ENCODE assay signal across 19 cellular contexts in the genomic region with DNA sequence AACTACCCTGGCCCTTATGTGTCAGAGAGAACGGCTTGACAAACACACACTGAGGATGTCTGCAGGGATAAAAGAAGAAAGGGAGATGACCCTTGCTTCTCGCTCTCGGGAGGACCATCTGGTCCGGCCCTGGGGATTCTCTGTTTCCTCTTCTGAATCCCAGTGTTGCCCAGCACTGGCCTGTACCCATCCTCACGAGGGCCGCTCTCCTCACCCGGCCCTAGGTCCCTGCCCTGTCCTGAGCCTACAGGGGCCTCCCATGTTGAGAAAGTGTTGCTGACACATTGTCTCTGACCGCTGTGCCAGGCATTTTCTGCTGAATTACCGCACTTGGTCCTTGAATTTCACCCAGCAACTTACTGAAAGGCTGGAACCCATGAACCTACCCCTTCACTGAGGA.
DNase-seq lines count a peak whose midpoint lies in the region; ATAC-seq and TF ChIP-seq lines count a peak whose summit lies in the region.
"Had no signal": no experiment of that assay in that cellular context is flagged by ENCODE, and none has a peak within 500 bp of the region (broad histone marks: within the 10 kb centered on the region; RNA-seq: fewer than 3 reads in every experiment).

No MANE protein-coding gene starts in this region.

- peaks cover 5 to 12% of the 10 kb centered on the region in 2 donors for H3K27me3 Mint-ChIP-seq in T-cell

- no peak overlapping the region for H2AFZ ChIP-seq in GM23248
- H2AFZ ChIP-seq in osteoblast (ENCODE audit: low read length), result no peak overlapping the region

- DNase-seq in GM23248, result peak; percentile 23
- peak in 1 of 2 experiments; percentile 51 for DNase-seq in SJSA1 (ENCODE audit: low read depth in 1 of 2, low spot score in 2 of 2)
- no peak for DNase-seq in esophagus squamous epithelium (lab: John Stamatoyannopoulos, UW)
- DNase-seq in osteoblast (ENCODE audit: insufficient read length, low spot score, missing footprints), result no peak
- no peak for DNase-seq in erythroblast (lab: John Stamatoyannopoulos, UW)
- DNase-seq in T-cell, result no peak
- no peak for DNase-seq in hepatic stellate cell (ENCODE audit: low spot score)
- DNase-seq: activated CD4-positive, alpha-beta T cell treated with anti-CD3 and anti-CD28 coated beads for 36 hours; activated gamma-delta T cell treated with Interleukin-2 at 50 U/mL for 16 hours; amygdala; CD8-positive, alpha-beta memory T cell; DMS79 treated with DMSO at 0.1 percent for 48 hours; effector memory CD4-positive, alpha-beta T cell; NCI-H1105; right cardiac atrium; stimulated activated naive CD4-positive, alpha-beta T cell treated with Interleukin-2 at 50 U/mL for 16 hours; transverse colon had no signal

- WGBS in GM23248 (ENCODE audit: low coverage in 1 of 2, low lambda C conversion rate in 2 of 2, missing lambda C conversion rate in 2 of 2), 2 experiments, result 89 to 91% methylated on average over 9 of the region's 9 CpGs
- WGBS in esophagus squamous epithelium, 2 donors, result 76 to 78% methylated on average over 6 to 7 of the region's 9 CpGs

- ATAC-seq in GM21423 (IDR thresholded peaks at IDR 0.05; ENCODE audit: unreplicated experiment), result no peak
- no peak for ATAC-seq in T-cell (replicated peaks in 1 of 4)
- ATAC-seq: activated CD4-positive, alpha-beta T cell treated with anti-CD3 and anti-CD28 coated beads for 36 hours had no signal

- CTCF ChIA-PET in T-cell (lab: Charles Lee), result no interaction called here

- H3K4me1 ChIP-seq in GM23248 (ENCODE audit: insufficient read depth) (peaks cover 16% of the 10 kb centered on the region), SJSA1 (replicated peaks) (peaks cover 34% of the 10 kb centered on the region), esophagus squamous epithelium (peaks cover 3 to 41% (median 15%) of the 10 kb centered on the region in 3 donors), osteoblast (ENCODE audit: insufficient read depth, low read length) (peaks cover 23% of the 10 kb centered on the region)
- H3K4me1 ChIP-seq: HAP-1 had no signal

- H3K27me3 ChIP-seq in GM23248 (replicated peaks; ENCODE audit: insufficient read depth) (no peaks in the 10 kb centered on the region), SJSA1 (replicated peaks) (no peaks in the 10 kb centered on the region), esophagus squamous epithelium (no peaks in the 10 kb centered on the region), osteoblast (ENCODE audit: insufficient read depth, low read length) (no peaks in the 10 kb centered on the region)
- H3K27me3 ChIP-seq: transverse colon had no signal

- peaks cover 35% of the 10 kb centered on the region for H3F3A ChIP-seq in GM23248 (ENCODE audit: insufficient read depth)

- H3K9ac ChIP-seq in GM23248, result 0 out of 2 replicates have a peak overlapping the region, but pooled peaks have one; percentile 32

- H3K4me3 ChIP-seq in GM23248 (no peak overlapping the region), SJSA1 (no peak overlapping the region), esophagus squamous epithelium (no peak overlapping the region), osteoblast (ENCODE audit: insufficient read depth, low read length) (no peak overlapping the region)
- H3K4me3 ChIP-seq: HAP-1, transverse colon had no signal

- no peaks in the 10 kb centered on the region for H3K36me3 Mint-ChIP-seq in T-cell
- H3K36me3 Mint-ChIP-seq: CD8-positive, alpha-beta memory T cell had no signal

- H3K36me3 ChIP-seq in GM23248 (ENCODE audit: low read depth) (peaks cover 22% of the 10 kb centered on the region), SJSA1 (peaks cover 18% of the 10 kb centered on the region), esophagus squamous epithelium (peaks cover 0 to 90% (median 24%) of the 10 kb centered on the region in 3 donors), osteoblast (ENCODE audit: insufficient read depth, low read length) (peaks cover 43% of the 10 kb centered on the region)
- H3K36me3 ChIP-seq: HAP-1 had no signal

- TF ChIP-seq POLR2A in esophagus squamous epithelium (IDR thresholded peaks at IDR 0.05), result no peak
- no peak for TF ChIP-seq POLR2A in erythroblast (IDR thresholded peaks at IDR 0.05; ENCODE audit: low read length)

- H3K9me3 Mint-ChIP-seq in T-cell, result no peaks in the 10 kb centered on the region
- H3K9me3 Mint-ChIP-seq: CD8-positive, alpha-beta memory T cell had no signal

- H3K79me2 ChIP-seq in GM23248 (ENCODE audit: insufficient read depth) (peaks cover 27% of the 10 kb centered on the region), osteoblast (ENCODE audit: insufficient read depth, low read length) (peaks cover 9% of the 10 kb centered on the region)

- POLR2A ChIA-PET in T-cell (lab: Charles Lee), result no interaction called here

- in situ Hi-C loops in GM23248 (cut with MboI), result no loop called here

- H3K4me2 ChIP-seq in GM23248 (ENCODE audit: unreplicated experiment) (no peak overlapping the region), osteoblast (ENCODE audit: insufficient read depth, low read length) (peak overlapping the region; percentile 55)

- intact Hi-C loops in esophagus squamous epithelium (cut with DNase I), result no loop called here

- H3K27ac ChIP-seq in GM23248 (peak overlapping the region; percentile 60), SJSA1 (peak overlapping the region; percentile 80), esophagus squamous epithelium (peak overlapping the region in 3 of 4 donors; percentile 32 to 65 (median 39)), osteoblast (ENCODE audit: low read depth, low read length) (peak overlapping the region; percentile 87)

- no peaks in the 10 kb centered on the region for H4K20me1 ChIP-seq in GM23248 (ENCODE audit: insufficient read depth)
- H4K20me1 ChIP-seq in osteoblast (ENCODE audit: insufficient read depth, low read length), result peaks cover 3% of the 10 kb centered on the region

- no peaks in the 10 kb centered on the region for H3K9me2 ChIP-seq in GM23248 (ENCODE audit: insufficient read depth)

- H3K27ac Mint-ChIP-seq in T-cell, result no peak overlapping the region
- H3K27ac Mint-ChIP-seq: activated CD4-positive, alpha-beta T cell treated with anti-CD3 and anti-CD28 coated beads for 36 hours; CD8-positive, alpha-beta memory T cell had no signal

- no peak overlapping the region for H3K4me3 Mint-ChIP-seq in T-cell
- H3K4me3 Mint-ChIP-seq: activated CD4-positive, alpha-beta T cell treated with anti-CD3 and anti-CD28 coated beads for 36 hours; CD8-positive, alpha-beta memory T cell had no signal

- no peaks in the 10 kb centered on the region for H3K4me1 Mint-ChIP-seq in T-cell
- H3K4me1 Mint-ChIP-seq: activated CD4-positive, alpha-beta T cell treated with anti-CD3 and anti-CD28 coated beads for 36 hours had no signal

- H3K9me3 ChIP-seq in GM23248 (ENCODE audit: low read depth) (no peaks in the 10 kb centered on the region), SJSA1 (replicated peaks) (no peaks in the 10 kb centered on the region), esophagus squamous epithelium (no peaks in the 10 kb centered on the region), osteoblast (ENCODE audit: low read depth, low read length) (no peaks in the 10 kb centered on the region)
- H3K9me3 ChIP-seq: HAP-1, transverse colon had no signal

- TF ChIP-seq CTCF in esophagus squamous epithelium (IDR thresholded peaks at IDR 0.05), result no peak
- no peak for TF ChIP-seq CTCF in osteoblast (IDR thresholded peaks at IDR 0.05; ENCODE audit: extremely low read depth, low read depth, low read length)
